In genomic region chr3:126878664-126879063, GRCh38 we compare ENCODE assay signal across 5 cellular contexts.
"Had no signal": no experiment of that assay in that cellular context is flagged by ENCODE, and none has a peak within 500 bp of the region (broad histone marks: within the 10 kb centered on the region; RNA-seq: fewer than 3 reads in every experiment).

No MANE protein-coding gene starts in this region.

- H3K4me2 ChIP-seq: GM23338 had no signal

- ATAC-seq: GM23338, K562 had no signal

- DNase-seq: H9, HCEC 1CT, IMR-90 had no signal

- H3K4me3 ChIP-seq: GM23338, K562 had no signal

- H2AFZ ChIP-seq: GM23338 had no signal
